In the genomic region with DNA sequence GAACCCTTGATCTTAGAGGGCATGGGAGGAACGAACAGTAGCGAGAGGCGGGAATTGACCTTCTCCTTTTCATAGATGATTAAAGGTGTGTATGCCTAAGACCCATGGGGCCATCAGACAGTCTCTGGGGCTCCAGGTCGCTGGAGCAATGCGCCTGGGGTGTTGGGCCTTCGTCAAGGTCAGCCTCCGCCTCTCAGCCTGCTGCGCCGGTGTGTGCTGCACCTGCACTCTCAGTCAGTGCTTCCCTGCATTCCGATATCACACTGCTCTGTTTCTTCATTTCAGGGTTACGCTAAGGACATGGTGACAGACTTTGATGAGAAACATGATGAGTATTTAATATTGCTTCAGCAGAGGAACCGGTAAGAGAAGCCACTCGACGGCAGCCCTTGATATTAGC, we compare ENCODE assay signal across 22 cellular contexts.
"Had no signal": no experiment of that assay in that cellular context is flagged by ENCODE, and none has a peak within 500 bp of the region (broad histone marks: within the 10 kb centered on the region; RNA-seq: fewer than 3 reads in every experiment).

No MANE protein-coding gene starts in this region.

- H3K9me3 ChIP-seq: prostate gland, stomach, tibial artery had no signal

- ATAC-seq: activated CD4-positive, CD25-positive, alpha-beta regulatory T cell treated with anti-CD3 and anti-CD28 coated beads, Interleukin-2, amount 50 U/mL, for 24 hours; esophagus mucosa; naive thymus-derived CD8-positive, alpha-beta T cell; stimulated activated naive B cell treated with anti-CD40 and anti-IgM and Interleukin-4, amounts not matched to agents 10 μg/mL and 1 μg/mL and 100 μg/mL, for 72 hours had no signal

- DNase-seq: activated CD4-positive, alpha-beta T cell treated with anti-CD3 and anti-CD28 coated beads for 48 hours; activated CD4-positive, alpha-beta T cell treated with anti-CD3 and anti-CD28 coated beads, Interleukin-2, amount 50 U/mL, for 48 hours; activated CD8-positive, alpha-beta memory T cell treated with anti-CD3 and anti-CD28 coated beads for 24 hours; activated effector memory CD4-positive, alpha-beta T cell treated with Interleukin-2 at 50 U/mL for 16 hours; activated naive CD4-positive, alpha-beta T cell treated with Interleukin-2 at 50 U/mL for 16 hours; aorta; brain microvascular endothelial cell; endodermal cell; foreskin fibroblast; naive thymus-derived CD8-positive, alpha-beta T cell; retina; stimulated activated CD4-positive, alpha-beta T cell treated with anti-CD3 and anti-CD28 coated beads, Interleukin-15, amount 100 ng/mL, for 24 hours; stimulated activated CD4-positive, alpha-beta T cell treated with anti-CD3 and anti-CD28 coated beads, Interleukin-2, amount 100 ng/mL, for 24 hours; stimulated activated naive B cell treated with anti-CD40 and anti-IgM and Interleukin-4, amounts not matched to agents 10 μg/mL and 1 μg/mL and 100 μg/mL, for 72 hours; stomach; SW 1271; T-helper 9 cell; tibial artery had no signal

- H3K36me3 ChIP-seq: brain microvascular endothelial cell, prostate gland had no signal

- H3K27ac ChIP-seq: brain microvascular endothelial cell, prostate gland, stomach, tibial artery, VCaP had no signal

- H3K4me3 ChIP-seq: prostate gland, stomach, tibial artery had no signal

- H3K4me1 ChIP-seq: prostate gland, stomach, tibial artery had no signal

- H3K27me3 ChIP-seq: brain microvascular endothelial cell, stomach, tibial artery had no signal
